ENCODE assay signal across 8 cellular contexts in genomic region chr9:128818099-128818838, GRCh38. TPM values are rescaled to one million over a fixed set of nuclear protein-coding genes. Genes with fewer than 3 reads are reported as not detected.
DNase-seq lines count a peak whose midpoint lies in the region; ATAC-seq and TF ChIP-seq lines count a peak whose summit lies in the region.

Gene ENDOG (plus strand): TSS chr9:128818500. CDS start chr9:128818685, 185 bp downstream.

- ATAC-seq in GM21367 (IDR thresholded peaks at IDR 0.05; ENCODE audit: unreplicated experiment), result peak; percentile 86
- peak; percentile 95 for ATAC-seq in activated CD8-positive, alpha-beta memory T cell treated with anti-CD3 and anti-CD28 coated beads, Interleukin-2, amount 10 ng/mL, durations not matched to agents 7 days and 5 days

- no TSS peak for BruUV-seq in Calu3 (replicated peaks; lab: Mats Ljungman, UMichigan)

- peak; percentile 84 for TF ChIP-seq CTCF in Calu3 (IDR thresholded peaks at IDR 0.05; ENCODE audit: unreplicated experiment)

- H3K4me3 Mint-ChIP-seq in Calu3 (ENCODE audit: low read depth, unreplicated experiment), result peak within 1 kb of the TSS; percentile 60
- H3K4me3 Mint-ChIP-seq in activated CD8-positive, alpha-beta memory T cell treated with anti-CD3 and anti-CD28 coated beads, Interleukin-2, amount 10 ng/mL, durations not matched to agents 7 days and 5 days, result peak within 1 kb of the TSS; percentile 82

- peak within 1 kb of the TSS; percentile 81; the same call in 1 of the 2 replicates for H3K9ac ChIP-seq in HUES48 (ENCODE audit: low read depth, low read length)
- peak within 1 kb of the TSS; percentile 97 for H3K9ac ChIP-seq in NT2/D1 (ENCODE audit: insufficient read length, low read depth)
- H3K9ac ChIP-seq in endocrine pancreas (ENCODE audit: control insufficient read depth, insufficient read depth, low read length), result peak within 1 kb of the TSS; percentile 54
- H3K9ac ChIP-seq in mesenchymal stem cell (ENCODE audit: low read length), result peak within 1 kb of the TSS; percentile 84

- H2BK12ac ChIP-seq in mesenchymal stem cell (ENCODE audit: low read length in 2 of 2), result peak within 1 kb of the TSS in 1 of 2 experiments; percentile 57

- no peaks in the 10 kb centered on the region for H3K4me1 Mint-ChIP-seq in Calu3 (ENCODE audit: low read depth, unreplicated experiment)
- H3K4me1 Mint-ChIP-seq in activated CD8-positive, alpha-beta memory T cell treated with anti-CD3 and anti-CD28 coated beads, Interleukin-2, amount 10 ng/mL, durations not matched to agents 7 days and 5 days, result peaks cover 19% of the 10 kb centered on the region

- H3K14ac ChIP-seq in mesenchymal stem cell (ENCODE audit: low read length in 2 of 2), result peak within 1 kb of the TSS in 1 of 2 experiments; percentile 89

- H2AK5ac ChIP-seq in mesenchymal stem cell (ENCODE audit: low read length, severe bottlenecking), result no peak within 1 kb of the TSS

- peak within 1 kb of the TSS; percentile 85 for H2BK120ac ChIP-seq in mesenchymal stem cell (ENCODE audit: low read depth, low read length)

- H3K27ac Mint-ChIP-seq in Calu3 (ENCODE audit: unreplicated experiment), result no peak within 1 kb of the TSS
- peak within 1 kb of the TSS; percentile 87 for H3K27ac Mint-ChIP-seq in activated CD8-positive, alpha-beta memory T cell treated with anti-CD3 and anti-CD28 coated beads, Interleukin-2, amount 10 ng/mL, durations not matched to agents 7 days and 5 days

- H3K27me3 Mint-ChIP-seq in Calu3 (ENCODE audit: unreplicated experiment), result no peaks in the 10 kb centered on the region
- H3K27me3 Mint-ChIP-seq in activated CD8-positive, alpha-beta memory T cell treated with anti-CD3 and anti-CD28 coated beads, Interleukin-2, amount 10 ng/mL, durations not matched to agents 7 days and 5 days, result no peaks in the 10 kb centered on the region

- CTCF ChIA-PET in Calu3 (lab: Charles Lee), result interaction anchor here (0.8 to 1.7 kb wide), 7 partner anchors 12 to 183 kb away, joined by 4 to 22 read pairs (median 5); partner anchors contain the start of genes PKN3, SPOUT1 and ZDHHC12
- CTCF ChIA-PET in activated CD8-positive, alpha-beta memory T cell treated with anti-CD3 and anti-CD28 coated beads, Interleukin-2, amount 10 ng/mL, durations not matched to agents 7 days and 5 days (lab: Charles Lee), result interaction anchor here (0.6 to 2.8 kb wide), 58 partner anchors 8 to 798 kb away, joined by 3 to 31 read pairs (median 4); partner anchors contain the start of genes DOLPP1, GLE1, KYAT1 and LRRC8A

- H3K36me3 Mint-ChIP-seq in Calu3 (ENCODE audit: insufficient read depth, unreplicated experiment), result peaks cover 38% of the 10 kb centered on the region
- H3K36me3 Mint-ChIP-seq in activated CD8-positive, alpha-beta memory T cell treated with anti-CD3 and anti-CD28 coated beads, Interleukin-2, amount 10 ng/mL, durations not matched to agents 7 days and 5 days, result peaks cover 7% of the 10 kb centered on the region

- no peaks in the 10 kb centered on the region for H3K9me3 ChIP-seq in HUES48 (ENCODE audit: control insufficient read depth, insufficient read depth, low read length)
- H3K9me3 ChIP-seq in NT2/D1 (ENCODE audit: insufficient read depth, low read length), result no peaks in the 10 kb centered on the region
- no peaks in the 10 kb centered on the region for H3K9me3 ChIP-seq in endocrine pancreas (ENCODE audit: control insufficient read depth, low read length)
- H3K9me3 ChIP-seq in mesenchymal stem cell (ENCODE audit: control insufficient read depth, low read length), result no peaks in the 10 kb centered on the region

- H3K36me3 ChIP-seq in HUES48 (ENCODE audit: control insufficient read depth, insufficient read depth, low read length), result peaks cover 20% of the 10 kb centered on the region
- peaks cover 34% of the 10 kb centered on the region for H3K36me3 ChIP-seq in NT2/D1 (ENCODE audit: insufficient read depth, insufficient read length, low read length)
- H3K36me3 ChIP-seq in endocrine pancreas (ENCODE audit: control insufficient read depth, insufficient read depth, low read length), result no peaks in the 10 kb centered on the region
- H3K36me3 ChIP-seq in mesenchymal stem cell (ENCODE audit: control insufficient read depth in 1 of 2, insufficient read depth in 2 of 2, low read depth in 1 of 2, low read length in 2 of 2), result peaks cover 19 to 29% of the 10 kb centered on the region in 2 experiments

- H3K4me2 ChIP-seq in mesenchymal stem cell (ENCODE audit: low read length, poor library complexity, severe bottlenecking), result peak within 1 kb of the TSS; percentile 99

- H3K27ac ChIP-seq in HUES48 (ENCODE audit: low read depth, low read length), result peak within 1 kb of the TSS; percentile 77
- H3K27ac ChIP-seq in mesenchymal stem cell (ENCODE audit: low read length, poor library complexity, severe bottlenecking), result no peak within 1 kb of the TSS

- 2% methylated on average over 62 of the region's 70 CpGs for WGBS in mesenchymal stem cell

- H3K79me1 ChIP-seq in mesenchymal stem cell (replicated peaks; ENCODE audit: low read length, poor library complexity, severe bottlenecking), result peaks cover 7% of the 10 kb centered on the region

- peak within 1 kb of the TSS; percentile 84 for H2BK15ac ChIP-seq in mesenchymal stem cell (ENCODE audit: low read depth, poor library complexity, severe bottlenecking)

- H3K27me3 ChIP-seq in HUES48 (ENCODE audit: control insufficient read depth, insufficient read depth, low read length) (no peaks in the 10 kb centered on the region), NT2/D1 (ENCODE audit: insufficient read depth, insufficient read length) (no peaks in the 10 kb centered on the region), endocrine pancreas (ENCODE audit: control insufficient read depth, insufficient read depth, low read length) (no peaks in the 10 kb centered on the region), mesenchymal stem cell (ENCODE audit: control insufficient read depth in 1 of 2, insufficient read depth in 1 of 2, low read length in 2 of 2) (no peaks in the 10 kb centered on the region)

- H3K18ac ChIP-seq in mesenchymal stem cell (ENCODE audit: low read depth in 1 of 2, low read length in 2 of 2), result peak within 1 kb of the TSS; percentile 73 to 96

- H3K4ac ChIP-seq in mesenchymal stem cell (ENCODE audit: low read depth in 1 of 2, low read length in 2 of 2), result peak within 1 kb of the TSS; percentile 29 to 78

- H4K91ac ChIP-seq in mesenchymal stem cell (ENCODE audit: low read length), result peak within 1 kb of the TSS; percentile 72

- intact Hi-C loops in Calu3 (cut with micrococcal nuclease; ENCODE audit: unreplicated experiment), result no loop called here

- no peak within 1 kb of the TSS for H2BK5ac ChIP-seq in mesenchymal stem cell (ENCODE audit: low read depth, low read length, poor library complexity, severe bottlenecking)

- H3K4me3 ChIP-seq in HUES48 (ENCODE audit: low read depth, low read length), result peak within 1 kb of the TSS; percentile 79
- H3K4me3 ChIP-seq in NT2/D1 (ENCODE audit: insufficient read length, low read depth), result peak within 1 kb of the TSS; percentile 82
- H3K4me3 ChIP-seq in endocrine pancreas (ENCODE audit: control insufficient read depth, insufficient read depth, low read length), result peak within 1 kb of the TSS; percentile 35
- peak within 1 kb of the TSS; percentile 77 to 79 for H3K4me3 ChIP-seq in mesenchymal stem cell (ENCODE audit: insufficient read depth in 1 of 2, low read depth in 1 of 2, low read length in 2 of 2)

- H4K8ac ChIP-seq in mesenchymal stem cell (ENCODE audit: low read length), result peak within 1 kb of the TSS; percentile 79

- DNase-seq in Calu3 (peak; percentile 97), NT2/D1 (ENCODE audit: low read depth, low spot score) (peak; percentile 97), mesenchymal stem cell (peak; percentile 97)
- peak; percentile 99 for DNase-seq in activated CD8-positive, alpha-beta memory T cell treated with anti-CD3 and anti-CD28 coated beads, Interleukin-2, amount 10 ng/mL, durations not matched to agents 7 days and 5 days
- DNase-seq in stimulated activated CD8-positive, alpha-beta memory T cell treated with anti-CD3 and anti-CD28 coated beads, Interleukin-12 subunit alpha, Interleukin-12 subunit beta, amount 100 ng/mL, for 4 hours (ENCODE audit: low read depth), result peak; percentile 96

- peak within 1 kb of the TSS; percentile 78 for H2AFZ ChIP-seq in mesenchymal stem cell (ENCODE audit: low read depth, low read length)

- no peaks in the 10 kb centered on the region for H3K9me3 Mint-ChIP-seq in Calu3 (ENCODE audit: low read depth, unreplicated experiment)
- no peaks in the 10 kb centered on the region for H3K9me3 Mint-ChIP-seq in activated CD8-positive, alpha-beta memory T cell treated with anti-CD3 and anti-CD28 coated beads, Interleukin-2, amount 10 ng/mL, durations not matched to agents 7 days and 5 days (ENCODE audit: low read depth)

- H3K4me1 ChIP-seq in HUES48 (ENCODE audit: control insufficient read depth, insufficient read depth, low read length), result no peaks in the 10 kb centered on the region
- H3K4me1 ChIP-seq in NT2/D1 (ENCODE audit: insufficient read depth, insufficient read length), result peaks cover 18% of the 10 kb centered on the region
- no peaks in the 10 kb centered on the region for H3K4me1 ChIP-seq in endocrine pancreas (ENCODE audit: control insufficient read depth, insufficient read depth, low read length)
- peaks cover 14% of the 10 kb centered on the region for H3K4me1 ChIP-seq in mesenchymal stem cell (ENCODE audit: control insufficient read depth, insufficient read depth, low read depth, low read length)

- peak within 1 kb of the TSS in 1 of 2 experiments; percentile 97 for H3K23ac ChIP-seq in mesenchymal stem cell (ENCODE audit: low read length in 2 of 2)

RNA-seq across cellular contexts. Expression of gene ENDOG, which starts in this region (rescaled TPM):
- total RNA-seq in Calu3 (2022), result 15.2 and 17.5 TPM in 2 replicates
- total RNA-seq in activated CD8-positive, alpha-beta memory T cell treated with anti-CD3 and anti-CD28 coated beads, Interleukin-2, amount 10 ng/mL, durations not matched to agents 7 days and 5 days, result 10 to 100 TPM; 19.0 to 22.3 TPM
- 9.6 TPM for polyA plus RNA-seq in mesenchymal stem cell (2013, experiment 1 of 2)
- polyA plus RNA-seq in mesenchymal stem cell (2013, experiment 2 of 2), result 9.0 TPM
